In genomic region chr5:139667730-139668063, GRCh38 we compare ENCODE assay signal across 8 cellular contexts. TPM values are rescaled to one million over a fixed set of nuclear protein-coding genes. Genes with fewer than 3 reads are reported as not detected.
A peak's percentile ranks its signal among the peaks of the same experiment; 100 is the strongest.
DNase-seq lines count a peak whose midpoint lies in the region; ATAC-seq and TF ChIP-seq lines count a peak whose summit lies in the region.

No MANE protein-coding gene starts in this region.

- intact Hi-C loops in activated CD4-positive, alpha-beta T cell treated with anti-CD3 and anti-CD28 coated beads, Interleukin-2, amount 10 ng/mL, durations not matched to agents 24 days and 14 days (cut with micrococcal nuclease): loop anchor here (2.0 kb wide), 2 partner anchors 19 to 31 kb away; partner anchors contain the start of gene CXXC5
- intact Hi-C loops in testis (cut with DNase I; ENCODE audit: low total_unique reads): no loop called here

- peaks cover 1% of the 10 kb centered on the region for H3K27me3 Mint-ChIP-seq in activated CD4-positive, alpha-beta T cell treated with anti-CD3 and anti-CD28 coated beads, Interleukin-2, amount 10 ng/mL, durations not matched to agents 24 days and 14 days
- H3K27me3 Mint-ChIP-seq in activated CD8-positive, alpha-beta T cell treated with anti-CD3 and anti-CD28 coated beads, Interleukin-2, amount 10 ng/mL, durations not matched to agents 7 days and 5 days (ENCODE audit: low read depth): no peaks in the 10 kb centered on the region

- no peak overlapping the region for H2AFZ ChIP-seq in hepatocyte

- H3K27me3 ChIP-seq in hepatocyte (no peaks in the 10 kb centered on the region), testis (no peaks in the 10 kb centered on the region)

- peaks cover 35% of the 10 kb centered on the region for H3K4me1 Mint-ChIP-seq in activated CD4-positive, alpha-beta T cell treated with anti-CD3 and anti-CD28 coated beads, Interleukin-2, amount 10 ng/mL, durations not matched to agents 24 days and 14 days
- H3K4me1 Mint-ChIP-seq in activated CD8-positive, alpha-beta T cell treated with anti-CD3 and anti-CD28 coated beads, Interleukin-2, amount 10 ng/mL, durations not matched to agents 7 days and 5 days (ENCODE audit: low read depth): peaks cover 50% of the 10 kb centered on the region

- no peaks in the 10 kb centered on the region for H3K36me3 Mint-ChIP-seq in activated CD4-positive, alpha-beta T cell treated with anti-CD3 and anti-CD28 coated beads, Interleukin-2, amount 10 ng/mL, durations not matched to agents 24 days and 14 days (ENCODE audit: low read depth)
- H3K36me3 Mint-ChIP-seq in activated CD8-positive, alpha-beta T cell treated with anti-CD3 and anti-CD28 coated beads, Interleukin-2, amount 10 ng/mL, durations not matched to agents 7 days and 5 days (ENCODE audit: low read depth): no peaks in the 10 kb centered on the region

- no peak for TF ChIP-seq CTCF in hepatocyte (IDR thresholded peaks at IDR 0.05; ENCODE audit: poor library complexity)
- TF ChIP-seq CTCF in testis (IDR thresholded peaks at IDR 0.05): no peak

- no peak for DNase-seq in activated CD4-positive, alpha-beta T cell treated with anti-CD3 and anti-CD28 coated beads, Interleukin-2, amount 10 ng/mL, durations not matched to agents 24 days and 14 days
- no peak for DNase-seq in activated CD4-positive, alpha-beta T cell treated with anti-CD3 and anti-CD28 coated beads for 48 hours
- no peak for DNase-seq in activated CD8-positive, alpha-beta T cell treated with anti-CD3 and anti-CD28 coated beads, Interleukin-2, amount 10 ng/mL, durations not matched to agents 7 days and 5 days
- DNase-seq in hepatocyte (ENCODE audit: low spot score) (no peak), testis (no peak), GOT3 (lab: John Stamatoyannopoulos, UW) (no peak), iPS-NIHi11 (ENCODE audit: low spot score) (no peak)

- no peak overlapping the region for H3K27ac Mint-ChIP-seq in activated CD4-positive, alpha-beta T cell treated with anti-CD3 and anti-CD28 coated beads, Interleukin-2, amount 10 ng/mL, durations not matched to agents 24 days and 14 days
- H3K27ac Mint-ChIP-seq in activated CD8-positive, alpha-beta T cell treated with anti-CD3 and anti-CD28 coated beads, Interleukin-2, amount 10 ng/mL, durations not matched to agents 7 days and 5 days: peak overlapping the region; percentile 63

- H3K27ac ChIP-seq in hepatocyte (peak overlapping the region; percentile 63), testis (peak overlapping the region; percentile 91 to 94)

- CTCF ChIA-PET in activated CD8-positive, alpha-beta T cell treated with anti-CD3 and anti-CD28 coated beads, Interleukin-2, amount 10 ng/mL, durations not matched to agents 7 days and 5 days (lab: Charles Lee): interaction anchor here (1.3 to 8.5 kb wide), 5 partner anchors 14 to 98 kb away, joined by 3 to 95 read pairs (median 6); no protein-coding TSS in a partner anchor

- peak overlapping the region; percentile 70 for H3K4me2 ChIP-seq in hepatocyte

- no peaks in the 10 kb centered on the region for H3K9me3 Mint-ChIP-seq in activated CD4-positive, alpha-beta T cell treated with anti-CD3 and anti-CD28 coated beads, Interleukin-2, amount 10 ng/mL, durations not matched to agents 24 days and 14 days
- H3K9me3 Mint-ChIP-seq in activated CD8-positive, alpha-beta T cell treated with anti-CD3 and anti-CD28 coated beads, Interleukin-2, amount 10 ng/mL, durations not matched to agents 7 days and 5 days (ENCODE audit: insufficient read depth): no peaks in the 10 kb centered on the region

- H3K4me3 ChIP-seq in hepatocyte: no peak overlapping the region
- peak overlapping the region in 1 of 2 donors; percentile 57 for H3K4me3 ChIP-seq in testis

- H3K4me1 ChIP-seq in hepatocyte (ENCODE audit: insufficient read depth) (peaks cover 22% of the 10 kb centered on the region), testis (peaks cover 62% of the 10 kb centered on the region)

- TF ChIP-seq POLR2A in testis (IDR thresholded peaks at IDR 0.05): no peak

- H3K36me3 ChIP-seq in hepatocyte (replicated peaks; ENCODE audit: insufficient read depth, low read depth): no peaks in the 10 kb centered on the region
- no peaks in the 10 kb centered on the region for H3K36me3 ChIP-seq in testis (ENCODE audit: low read depth, missing control alignments)

- POLR2A ChIA-PET in activated CD8-positive, alpha-beta T cell treated with anti-CD3 and anti-CD28 coated beads, Interleukin-2, amount 10 ng/mL, durations not matched to agents 7 days and 5 days (lab: Charles Lee): interaction anchor here (0.6 to 1.9 kb wide), 2 partner anchors 31 to 89 kb away, joined by 3 to 6 read pairs; no protein-coding TSS in a partner anchor

- H3K9me3 ChIP-seq in hepatocyte (ENCODE audit: low read depth) (no peaks in the 10 kb centered on the region), testis (no peaks in the 10 kb centered on the region)

- WGBS in hepatocyte (ENCODE audit: low lambda C conversion rate, missing lambda C conversion rate): 66% methylated on average over 5 of the region's 5 CpGs
- WGBS in testis, 2 donors: 14% methylated on average over 5 of the region's 5 CpGs

- no peak for ATAC-seq in activated CD8-positive, alpha-beta T cell treated with anti-CD3 and anti-CD28 coated beads, Interleukin-2, amount 10 ng/mL, durations not matched to agents 7 days and 5 days
- no peak for ATAC-seq in GM19023 (IDR thresholded peaks at IDR 0.05; ENCODE audit: unreplicated experiment)

- peaks cover 98% of the 10 kb centered on the region for H3K79me2 ChIP-seq in hepatocyte

- H3K4me3 Mint-ChIP-seq in activated CD4-positive, alpha-beta T cell treated with anti-CD3 and anti-CD28 coated beads, Interleukin-2, amount 10 ng/mL, durations not matched to agents 24 days and 14 days: peak overlapping the region; percentile 66
- H3K4me3 Mint-ChIP-seq in activated CD8-positive, alpha-beta T cell treated with anti-CD3 and anti-CD28 coated beads, Interleukin-2, amount 10 ng/mL, durations not matched to agents 7 days and 5 days: peak overlapping the region; percentile 50

- peaks cover 96% of the 10 kb centered on the region for H4K20me1 ChIP-seq in hepatocyte (ENCODE audit: insufficient read depth, poor library complexity, severe bottlenecking)

- no peaks in the 10 kb centered on the region for H3K9me2 ChIP-seq in hepatocyte (replicated peaks; ENCODE audit: insufficient read depth)

RNA-seq across cellular contexts. Expression of gene CXXC5, which starts 19.5 kb away (rescaled TPM):
- 1.2 and 1.9 TPM in 2 replicates for total RNA-seq in activated CD4-positive, alpha-beta T cell treated with anti-CD3 and anti-CD28 coated beads, Interleukin-2, amount 10 ng/mL, durations not matched to agents 24 days and 14 days
- total RNA-seq in activated CD8-positive, alpha-beta T cell treated with anti-CD3 and anti-CD28 coated beads, Interleukin-2, amount 10 ng/mL, durations not matched to agents 7 days and 5 days: 1 to 10 TPM; 1.2 to 2.0 TPM
- total RNA-seq in hepatocyte (90.9 and 110 TPM in 2 replicates), testis (10 to 100 TPM; 71.1 to 78.3 TPM)
- polyA plus RNA-seq in hepatocyte (98.7 and 106 TPM in 2 replicates), testis (ENCODE audit: insufficient read depth, low read depth, low replicate concordance) (94.7 TPM)

Comparison
In these comparisons a context has a peak if more than half of its experiments do, and no peak if none do; other contexts are left out.
1. RNA of gene CXXC5, which starts 19.5 kb away (total RNA-seq): 90.9 to 110 TPM in hepatocyte and 71.1 to 78.3 TPM in testis; 1.2 to 2.0 TPM in activated CD8-positive, alpha-beta T cell treated with anti-CD3 and anti-CD28 coated beads, Interleukin-2, amount 10 ng/mL, durations not matched to agents 7 days and 5 days and 1.2 to 1.9 TPM in activated CD4-positive, alpha-beta T cell treated with anti-CD3 and anti-CD28 coated beads, Interleukin-2, amount 10 ng/mL, durations not matched to agents 24 days and 14 days; every median in the first group is over 10 times any median in the second.